Comparison of ENCODE assay signal across 25 cellular contexts in genomic region chr15:38066612-38067011, GRCh38.
"Had no signal": no experiment of that assay in that cellular context is flagged by ENCODE, and none has a peak within 500 bp of the region (broad histone marks: within the 10 kb centered on the region; RNA-seq: fewer than 3 reads in every experiment).

No MANE protein-coding gene starts in this region.

- ATAC-seq: mucosa of descending colon; naive thymus-derived CD4-positive, alpha-beta T cell; stimulated activated memory B cell treated with anti-CD40 and anti-IgM and Interleukin-4, amounts not matched to agents 10 μg/mL and 1 μg/mL and 100 μg/mL, for 72 hours; stimulated activated naive CD8-positive, alpha-beta T cell treated with anti-CD3 and anti-CD28 coated beads, Interleukin-15, amount 100 ng/mL, for 72 hours; upper lobe of right lung had no signal

- H3K4me3 ChIP-seq: left ventricle myocardium inferior, lung, mucosa of descending colon, right atrium auricular region, right lobe of liver, smooth muscle cell, tibial artery, upper lobe of right lung had no signal

- H3K36me3 ChIP-seq: left ventricle myocardium inferior, neutrophil, right atrium auricular region, right lobe of liver, tibial artery, upper lobe of right lung had no signal

- H3K27ac ChIP-seq: left ventricle myocardium inferior, neutrophil, parathyroid adenoma, right atrium auricular region, right lobe of liver, tibial artery, upper lobe of right lung had no signal

- H3K4me1 ChIP-seq: parathyroid adenoma had no signal

- H3K9me3 Mint-ChIP-seq: nephron; neural crest cell; stimulated activated memory B cell treated with anti-CD40 and anti-IgM and Interleukin-4, amounts not matched to agents 10 μg/mL and 1 μg/mL and 100 μg/mL, for 72 hours; stimulated activated naive CD8-positive, alpha-beta T cell treated with anti-CD3 and anti-CD28 coated beads, Interleukin-15, amount 100 ng/mL, for 72 hours had no signal

- H3K9me3 ChIP-seq: left ventricle myocardium inferior, mucosa of descending colon, neutrophil, right atrium auricular region, right lobe of liver, tibial artery, upper lobe of right lung had no signal

- H3K27ac Mint-ChIP-seq: naive thymus-derived CD4-positive, alpha-beta T cell; stimulated activated memory B cell treated with anti-CD40 and anti-IgM and Interleukin-4, amounts not matched to agents 10 μg/mL and 1 μg/mL and 100 μg/mL, for 72 hours had no signal

- H3K27me3 ChIP-seq: right atrium auricular region, right lobe of liver, tibial artery, upper lobe of right lung had no signal

- DNase-seq: head of caudate nucleus; hippocampal formation; left ventricle myocardium inferior; midbrain; mucosa of descending colon; naive thymus-derived CD4-positive, alpha-beta T cell; occipital lobe; right lobe of liver; stimulated activated CD4-positive, alpha-beta T cell treated with anti-CD3 and anti-CD28 coated beads, Interleukin-1b, Interleukin-23, amount 100 ng/mL, for 48 hours; stimulated activated CD4-positive, alpha-beta T cell treated with anti-CD3 and anti-CD28 coated beads, Interleukin-2, amount 100 ng/mL, for 48 hours; stimulated activated CD4-positive, alpha-beta T cell treated with anti-CD3 and anti-CD28 coated beads, Interleukin-4, amount 100 ng/mL, for 4 hours; stimulated activated CD8-positive, alpha-beta memory T cell treated with anti-CD3 and anti-CD28 coated beads, Interleukin-4, amount 100 ng/mL, for 48 hours; stimulated activated naive CD4-positive, alpha-beta T cell treated with Interleukin-2 at 50 U/mL for 16 hours; stimulated activated naive CD8-positive, alpha-beta T cell treated with anti-CD3 and anti-CD28 coated beads, Interleukin-15, amount 100 ng/mL, for 72 hours; substantia nigra; tibial artery; upper lobe of right lung had no signal

- H3K36me3 Mint-ChIP-seq: stimulated activated memory B cell treated with anti-CD40 and anti-IgM and Interleukin-4, amounts not matched to agents 10 μg/mL and 1 μg/mL and 100 μg/mL, for 72 hours had no signal

- H3K4me3 Mint-ChIP-seq: naive thymus-derived CD4-positive, alpha-beta T cell; nephron; neural crest cell; stimulated activated memory B cell treated with anti-CD40 and anti-IgM and Interleukin-4, amounts not matched to agents 10 μg/mL and 1 μg/mL and 100 μg/mL, for 72 hours; stimulated activated naive CD8-positive, alpha-beta T cell treated with anti-CD3 and anti-CD28 coated beads, Interleukin-15, amount 100 ng/mL, for 72 hours had no signal
